19 cellular contexts compared by ENCODE assay signal in genomic region chr2:216149741-216150140, GRCh38. TPM values are rescaled to one million over a fixed set of nuclear protein-coding genes. Genes with fewer than 3 reads are reported as not detected.
A peak's percentile ranks its signal among the peaks of the same experiment; 100 is the strongest.
DNase-seq lines count a peak whose midpoint lies in the region; ATAC-seq and TF ChIP-seq lines count a peak whose summit lies in the region.
"Had no signal": no experiment of that assay in that cellular context is flagged by ENCODE, and none has a peak within 500 bp of the region (broad histone marks: within the 10 kb centered on the region; RNA-seq: fewer than 3 reads in every experiment).

No MANE protein-coding gene starts in this region.

- peaks cover 39% of the 10 kb centered on the region for H3K4me1 Mint-ChIP-seq in activated CD8-positive, alpha-beta T cell treated with anti-CD3 and anti-CD28 coated beads for 36 hours (ENCODE audit: low read depth)
- H3K4me1 Mint-ChIP-seq in activated CD8-positive, alpha-beta T cell treated with anti-CD3 and anti-CD28 coated beads, Interleukin-2, amount 10 ng/mL, durations not matched to agents 7 days and 5 days (ENCODE audit: low read depth) = peaks cover 28% of the 10 kb centered on the region
- peaks cover 18% of the 10 kb centered on the region for H3K4me1 Mint-ChIP-seq in brain
- peaks cover 2% of the 10 kb centered on the region for H3K4me1 Mint-ChIP-seq in progenitor cell of endocrine pancreas (ENCODE audit: low read depth)
- H3K4me1 Mint-ChIP-seq in type B pancreatic cell (ENCODE audit: unreplicated experiment) = no peaks in the 10 kb centered on the region
- no peaks in the 10 kb centered on the region for H3K4me1 Mint-ChIP-seq in endothelial cell (ENCODE audit: unreplicated experiment)
- H3K4me1 Mint-ChIP-seq: mesothelial cell of epicardium had no signal

- DNase-seq in activated CD8-positive, alpha-beta T cell treated with anti-CD3 and anti-CD28 coated beads for 36 hours = no peak
- no peak for DNase-seq in activated CD8-positive, alpha-beta T cell treated with anti-CD3 and anti-CD28 coated beads, Interleukin-2, amount 10 ng/mL, durations not matched to agents 7 days and 5 days
- DNase-seq in M059J (ENCODE audit: low read depth) = peak; percentile 14
- no peak for DNase-seq in progenitor cell of endocrine pancreas (ENCODE audit: low spot score, unreplicated experiment)
- no peak for DNase-seq in type B pancreatic cell (ENCODE audit: extremely low spot score, unreplicated experiment)
- no peak for DNase-seq in endothelial cell (ENCODE audit: low spot score)
- DNase-seq: activated CD4-positive, alpha-beta T cell treated with anti-CD3 and anti-CD28 coated beads for 1 hour; NCI-H1048; NCI-H2107; NCI-H774; sigmoid colon; stimulated activated CD4-positive, alpha-beta T cell treated with anti-CD3 and anti-CD28 coated beads, Interleukin-2, amount 100 ng/mL, for 48 hours; T-helper 1 cell had no signal

- POLR2A ChIA-PET in activated CD8-positive, alpha-beta T cell treated with anti-CD3 and anti-CD28 coated beads for 36 hours (lab: Charles Lee) = interaction anchor here (1.1 kb wide), 1 partner anchor 10 kb away, joined by 3 read pairs; no protein-coding TSS in a partner anchor
- POLR2A ChIA-PET in activated CD8-positive, alpha-beta T cell treated with anti-CD3 and anti-CD28 coated beads, Interleukin-2, amount 10 ng/mL, durations not matched to agents 7 days and 5 days (lab: Charles Lee) = interaction anchor here (1.0 kb wide), 1 partner anchor 9 kb away, joined by 3 read pairs; no protein-coding TSS in a partner anchor

- no peaks in the 10 kb centered on the region for H3K9me3 Mint-ChIP-seq in activated CD8-positive, alpha-beta T cell treated with anti-CD3 and anti-CD28 coated beads for 36 hours
- no peaks in the 10 kb centered on the region for H3K9me3 Mint-ChIP-seq in activated CD8-positive, alpha-beta T cell treated with anti-CD3 and anti-CD28 coated beads, Interleukin-2, amount 10 ng/mL, durations not matched to agents 7 days and 5 days (ENCODE audit: insufficient read depth)
- H3K9me3 Mint-ChIP-seq in brain (no peaks in the 10 kb centered on the region), progenitor cell of endocrine pancreas (ENCODE audit: low read depth) (no peaks in the 10 kb centered on the region), type B pancreatic cell (no peaks in the 10 kb centered on the region), endothelial cell (ENCODE audit: unreplicated experiment) (no peaks in the 10 kb centered on the region)
- H3K9me3 Mint-ChIP-seq: mesothelial cell of epicardium had no signal

- H3K27me3 Mint-ChIP-seq in activated CD8-positive, alpha-beta T cell treated with anti-CD3 and anti-CD28 coated beads for 36 hours = no peaks in the 10 kb centered on the region
- no peaks in the 10 kb centered on the region for H3K27me3 Mint-ChIP-seq in activated CD8-positive, alpha-beta T cell treated with anti-CD3 and anti-CD28 coated beads, Interleukin-2, amount 10 ng/mL, durations not matched to agents 7 days and 5 days (ENCODE audit: low read depth)
- H3K27me3 Mint-ChIP-seq in brain = no peaks in the 10 kb centered on the region
- no peaks in the 10 kb centered on the region for H3K27me3 Mint-ChIP-seq in progenitor cell of endocrine pancreas
- no peaks in the 10 kb centered on the region for H3K27me3 Mint-ChIP-seq in type B pancreatic cell
- H3K27me3 Mint-ChIP-seq in endothelial cell (ENCODE audit: unreplicated experiment) = peaks cover 2% of the 10 kb centered on the region

- H3K4me3 Mint-ChIP-seq in activated CD8-positive, alpha-beta T cell treated with anti-CD3 and anti-CD28 coated beads for 36 hours = no peak overlapping the region
- H3K4me3 Mint-ChIP-seq in activated CD8-positive, alpha-beta T cell treated with anti-CD3 and anti-CD28 coated beads, Interleukin-2, amount 10 ng/mL, durations not matched to agents 7 days and 5 days = no peak overlapping the region
- H3K4me3 Mint-ChIP-seq in brain (no peak overlapping the region), progenitor cell of endocrine pancreas (ENCODE audit: low read depth) (no peak overlapping the region), type B pancreatic cell (no peak overlapping the region), endothelial cell (ENCODE audit: unreplicated experiment) (no peak overlapping the region)
- H3K4me3 Mint-ChIP-seq: mesothelial cell of epicardium had no signal

- intact Hi-C loops in activated CD8-positive, alpha-beta T cell treated with anti-CD3 and anti-CD28 coated beads for 36 hours (cut with micrococcal nuclease) = no loop called here

- peak overlapping the region; percentile 64 for H3K27ac Mint-ChIP-seq in activated CD8-positive, alpha-beta T cell treated with anti-CD3 and anti-CD28 coated beads for 36 hours
- H3K27ac Mint-ChIP-seq in activated CD8-positive, alpha-beta T cell treated with anti-CD3 and anti-CD28 coated beads, Interleukin-2, amount 10 ng/mL, durations not matched to agents 7 days and 5 days = no peak overlapping the region
- H3K27ac Mint-ChIP-seq in brain = peak overlapping the region in 3 of 5 experiments; percentile 37 to 72 (median 61)
- peak overlapping the region; percentile 19 for H3K27ac Mint-ChIP-seq in progenitor cell of endocrine pancreas
- H3K27ac Mint-ChIP-seq in type B pancreatic cell = no peak overlapping the region
- H3K27ac Mint-ChIP-seq in endothelial cell (ENCODE audit: unreplicated experiment) = no peak overlapping the region
- H3K27ac Mint-ChIP-seq: mesothelial cell of epicardium had no signal

- CTCF ChIA-PET in activated CD8-positive, alpha-beta T cell treated with anti-CD3 and anti-CD28 coated beads for 36 hours (lab: Charles Lee) = interaction anchor here (1.1 to 2.8 kb wide), 6 partner anchors 9 to 91 kb away, joined by 3 to 15 read pairs (median 4); partner anchors contain the start of gene XRCC5
- CTCF ChIA-PET in activated CD8-positive, alpha-beta T cell treated with anti-CD3 and anti-CD28 coated beads, Interleukin-2, amount 10 ng/mL, durations not matched to agents 7 days and 5 days (lab: Charles Lee) = interaction anchor here (0.7 to 1.4 kb wide), 4 partner anchors 9 to 255 kb away, joined by 3 to 6 read pairs (median 4); no protein-coding TSS in a partner anchor

- no peak for ATAC-seq in activated CD8-positive, alpha-beta T cell treated with anti-CD3 and anti-CD28 coated beads for 36 hours
- ATAC-seq in activated CD8-positive, alpha-beta T cell treated with anti-CD3 and anti-CD28 coated beads, Interleukin-2, amount 10 ng/mL, durations not matched to agents 7 days and 5 days = no peak
- no peak for ATAC-seq in HG02642 (IDR thresholded peaks at IDR 0.05; ENCODE audit: poor library complexity, unreplicated experiment)
- ATAC-seq: A549, GM12878, Panc1 had no signal

- TF ChIP-seq CTCF in activated CD8-positive, alpha-beta T cell treated with anti-CD3 and anti-CD28 coated beads for 36 hours (IDR thresholded peaks at IDR 0.05) = no peak
- TF ChIP-seq CTCF in brain (conservative IDR thresholded peaks at IDR 0.05) (no peak), progenitor cell of endocrine pancreas (IDR thresholded peaks at IDR 0.05; ENCODE audit: unreplicated experiment) (no peak), type B pancreatic cell (conservative IDR thresholded peaks at IDR 0.05) (no peak), endothelial cell (IDR thresholded peaks at IDR 0.05; ENCODE audit: unreplicated experiment) (no peak)

- peaks cover 72% of the 10 kb centered on the region for H3K36me3 Mint-ChIP-seq in activated CD8-positive, alpha-beta T cell treated with anti-CD3 and anti-CD28 coated beads for 36 hours (ENCODE audit: low read depth)
- peaks cover 68% of the 10 kb centered on the region for H3K36me3 Mint-ChIP-seq in activated CD8-positive, alpha-beta T cell treated with anti-CD3 and anti-CD28 coated beads, Interleukin-2, amount 10 ng/mL, durations not matched to agents 7 days and 5 days (ENCODE audit: low read depth)
- peaks cover 66% of the 10 kb centered on the region for H3K36me3 Mint-ChIP-seq in brain
- H3K36me3 Mint-ChIP-seq in progenitor cell of endocrine pancreas (ENCODE audit: insufficient read depth) = peaks cover 39% of the 10 kb centered on the region
- peaks cover 45% of the 10 kb centered on the region for H3K36me3 Mint-ChIP-seq in type B pancreatic cell
- H3K36me3 Mint-ChIP-seq in endothelial cell (ENCODE audit: low read depth, unreplicated experiment) = peaks cover 43% of the 10 kb centered on the region

RNA-seq across cellular contexts. Expression of gene XRCC5, which starts 40.6 kb away (rescaled TPM):
- 100 to 1,000 TPM; 541 to 544 TPM for total RNA-seq in activated CD8-positive, alpha-beta T cell treated with anti-CD3 and anti-CD28 coated beads for 36 hours
- 100 to 1,000 TPM; 362 to 394 TPM for total RNA-seq in activated CD8-positive, alpha-beta T cell treated with anti-CD3 and anti-CD28 coated beads, Interleukin-2, amount 10 ng/mL, durations not matched to agents 7 days and 5 days
- 261 and 335 TPM in 2 replicates for total RNA-seq in M059J (2014; rRNA removed; shearing (Covaris generic))
- 271 TPM for polyA plus RNA-seq in brain (ENCODE audit: insufficient read depth, low read depth, low replicate concordance)
- 378 and 386 TPM in 2 replicates for total RNA-seq in progenitor cell of endocrine pancreas
- 266 and 349 TPM in 2 replicates for total RNA-seq in type B pancreatic cell (ENCODE audit: low replicate concordance)
- total RNA-seq in endothelial cell (ENCODE audit: unreplicated experiment) = 365 TPM

Comparison
In these comparisons a context has a peak if more than half of its experiments do, and no peak if none do; other contexts are left out.
1. H3K27ac Mint-ChIP-seq: peak in activated CD8-positive, alpha-beta T cell treated with anti-CD3 and anti-CD28 coated beads for 36 hours (single experiment), brain (3 of 5) and progenitor cell of endocrine pancreas (single experiment); none in activated CD8-positive, alpha-beta T cell treated with anti-CD3 and anti-CD28 coated beads, Interleukin-2, amount 10 ng/mL, durations not matched to agents 7 days and 5 days (single experiment), type B pancreatic cell (single experiment) and endothelial cell (single experiment).